1 cellular context compared by ENCODE assay signal in genomic region chrX:52995974-52996304, GRCh38.
TF ChIP-seq lines count a peak whose summit lies in the region.

No MANE protein-coding gene starts in this region.

TF ChIP-seq in GM12878, 131 proteins besides CTCF, POLR2A, EP300 and RAD21 (continued from another document):
- TF ChIP-seq, protein P1, sequence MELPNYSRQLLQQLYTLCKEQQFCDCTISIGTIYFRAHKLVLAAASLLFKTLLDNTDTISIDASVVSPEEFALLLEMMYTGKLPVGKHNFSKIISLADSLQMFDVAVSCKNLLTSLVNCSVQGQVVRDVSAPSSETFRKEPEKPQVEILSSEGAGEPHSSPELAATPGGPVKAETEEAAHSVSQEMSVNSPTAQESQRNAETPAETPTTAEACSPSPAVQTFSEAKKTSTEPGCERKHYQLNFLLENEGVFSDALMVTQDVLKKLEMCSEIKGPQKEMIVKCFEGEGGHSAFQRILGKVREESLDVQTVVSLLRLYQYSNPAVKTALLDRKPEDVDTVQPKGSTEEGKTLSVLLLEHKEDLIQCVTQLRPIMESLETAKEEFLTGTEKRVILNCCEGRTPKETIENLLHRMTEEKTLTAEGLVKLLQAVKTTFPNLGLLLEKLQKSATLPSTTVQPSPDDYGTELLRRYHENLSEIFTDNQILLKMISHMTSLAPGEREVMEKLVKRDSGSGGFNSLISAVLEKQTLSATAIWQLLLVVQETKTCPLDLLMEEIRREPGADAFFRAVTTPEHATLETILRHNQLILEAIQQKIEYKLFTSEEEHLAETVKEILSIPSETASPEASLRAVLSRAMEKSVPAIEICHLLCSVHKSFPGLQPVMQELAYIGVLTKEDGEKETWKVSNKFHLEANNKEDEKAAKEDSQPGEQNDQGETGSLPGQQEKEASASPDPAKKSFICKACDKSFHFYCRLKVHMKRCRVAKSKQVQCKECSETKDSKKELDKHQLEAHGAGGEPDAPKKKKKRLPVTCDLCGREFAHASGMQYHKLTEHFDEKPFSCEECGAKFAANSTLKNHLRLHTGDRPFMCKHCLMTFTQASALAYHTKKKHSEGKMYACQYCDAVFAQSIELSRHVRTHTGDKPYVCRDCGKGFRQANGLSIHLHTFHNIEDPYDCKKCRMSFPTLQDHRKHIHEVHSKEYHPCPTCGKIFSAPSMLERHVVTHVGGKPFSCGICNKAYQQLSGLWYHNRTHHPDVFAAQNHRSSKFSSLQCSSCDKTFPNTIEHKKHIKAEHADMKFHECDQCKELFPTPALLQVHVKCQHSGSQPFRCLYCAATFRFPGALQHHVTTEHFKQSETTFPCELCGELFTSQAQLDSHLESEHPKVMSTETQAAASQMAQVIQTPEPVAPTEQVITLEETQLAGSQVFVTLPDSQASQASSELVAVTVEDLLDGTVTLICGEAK (IDR thresholded peaks at IDR 0.05; ENCODE audit: borderline replicate concordance): no peak
- TF ChIP-seq ZZZ3 (IDR thresholded peaks at IDR 0.05; ENCODE audit: control insufficient read depth, insufficient read length, low read depth): no peak
- 0 out of 2 replicates have a peak, but pooled peaks have one; percentile 23 for TF ChIP-seq ZNF687 (IDR thresholded peaks at IDR 0.05)
- TF ChIP-seq ELK1 (IDR thresholded peaks at IDR 0.05; ENCODE audit: low read depth, low read length): no peak
- TF ChIP-seq ZBTB33 (IDR thresholded peaks at IDR 0.05): no peak
- no peak for TF ChIP-seq FOS (IDR thresholded peaks at IDR 0.05; ENCODE audit: borderline replicate concordance, extremely low read depth, insufficient read length)
- no peak for TF ChIP-seq NR2F1 (conservative IDR thresholded peaks at IDR 0.05)
